In genomic region chr20:47950103-47950502, GRCh38 we compare ENCODE assay signal across 1 cellular context.
TF ChIP-seq lines count a peak whose summit lies in the region.

No MANE protein-coding gene starts in this region.

TF ChIP-seq in SK-N-SH treated with all-trans-retinoic acid at 6 μM for 48 hours, 23 proteins besides CTCF, POLR2A, EP300 and RAD21 (continued from another document):
- TF ChIP-seq, protein P1, sequence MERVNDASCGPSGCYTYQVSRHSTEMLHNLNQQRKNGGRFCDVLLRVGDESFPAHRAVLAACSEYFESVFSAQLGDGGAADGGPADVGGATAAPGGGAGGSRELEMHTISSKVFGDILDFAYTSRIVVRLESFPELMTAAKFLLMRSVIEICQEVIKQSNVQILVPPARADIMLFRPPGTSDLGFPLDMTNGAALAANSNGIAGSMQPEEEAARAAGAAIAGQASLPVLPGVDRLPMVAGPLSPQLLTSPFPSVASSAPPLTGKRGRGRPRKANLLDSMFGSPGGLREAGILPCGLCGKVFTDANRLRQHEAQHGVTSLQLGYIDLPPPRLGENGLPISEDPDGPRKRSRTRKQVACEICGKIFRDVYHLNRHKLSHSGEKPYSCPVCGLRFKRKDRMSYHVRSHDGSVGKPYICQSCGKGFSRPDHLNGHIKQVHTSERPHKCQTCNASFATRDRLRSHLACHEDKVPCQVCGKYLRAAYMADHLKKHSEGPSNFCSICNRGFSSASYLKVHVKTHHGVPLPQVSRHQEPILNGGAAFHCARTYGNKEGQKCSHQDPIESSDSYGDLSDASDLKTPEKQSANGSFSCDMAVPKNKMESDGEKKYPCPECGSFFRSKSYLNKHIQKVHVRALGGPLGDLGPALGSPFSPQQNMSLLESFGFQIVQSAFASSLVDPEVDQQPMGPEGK (CRISPR knock-in tag; IDR thresholded peaks at IDR 0.05; ENCODE audit: borderline replicate concordance) = no peak
- TF ChIP-seq TSHZ2 (CRISPR knock-in tag; IDR thresholded peaks at IDR 0.05) (no peak), PPARA (CRISPR knock-in tag; IDR thresholded peaks at IDR 0.05; ENCODE audit: borderline replicate concordance) (no peak)
TF ChIP-seq in SK-N-SH treated with all-trans-retinoic acid at 6 μM for 48 hours: peak in this region for 0.
